In genomic region chr7:4188646-4189045, GRCh38 we compare ENCODE assay signal across 1 cellular context.
TF ChIP-seq lines count a peak whose summit lies in the region.

No MANE protein-coding gene starts in this region.

TF ChIP-seq in GM23338, 12 proteins besides CTCF, POLR2A, EP300 and RAD21 (continued from another document):
- TF ChIP-seq ZNF462 (CRISPR knock-in tag; IDR thresholded peaks at IDR 0.05) (no peak), POLR2AphosphoS5 (IDR thresholded peaks at IDR 0.05; ENCODE audit: low read depth) (no peak), EZH2 (IDR thresholded peaks at IDR 0.05; ENCODE audit: low read depth, unreplicated experiment) (no peak), NANOG (IDR thresholded peaks at IDR 0.05; ENCODE audit: borderline replicate concordance) (no peak), ETS1 (IDR thresholded peaks at IDR 0.05) (no peak)
